7 cellular contexts compared by ENCODE assay signal in the genomic region with DNA sequence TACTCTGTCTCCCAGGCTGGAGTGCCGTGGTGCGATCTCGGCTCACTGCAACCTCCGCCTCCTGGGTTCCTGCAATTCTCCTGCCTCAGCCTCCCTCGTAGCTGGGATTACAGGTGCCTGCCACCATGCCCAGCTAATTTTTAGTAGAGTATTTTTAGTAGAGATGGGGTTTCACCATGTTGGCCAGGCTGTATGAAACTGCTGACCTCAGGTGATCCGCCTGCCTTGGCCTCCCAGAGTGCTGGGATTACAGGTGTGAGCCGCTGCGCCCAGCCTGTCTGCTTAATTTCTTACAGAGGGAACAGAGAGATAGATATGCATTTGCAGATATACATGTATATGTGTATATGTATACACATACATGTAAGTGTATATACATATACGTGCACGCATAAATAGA. TPM values are rescaled to one million over a fixed set of nuclear protein-coding genes. Genes with fewer than 3 reads are reported as not detected.
A peak's percentile ranks its signal among the peaks of the same experiment; 100 is the strongest.
DNase-seq lines count a peak whose midpoint lies in the region; ATAC-seq, FAIRE-seq and TF ChIP-seq lines count a peak whose summit lies in the region.
"Not testable (repeated sequence)": the region's sequence is repeated elsewhere in the genome, so short reads cannot be mapped to it uniquely, and the experiment has no call there.

No MANE protein-coding gene starts in this region.

- peaks cover 20% of the 10 kb centered on the region for H4K20me1 ChIP-seq in KMS-11 (ENCODE audit: insufficient read depth)
- not testable (repeated sequence) for H4K20me1 ChIP-seq in GM12878 (ENCODE audit: control insufficient read depth, insufficient read depth)

- 95% methylated on average over 10 of the region's 10 CpGs for WGBS in GM12878 (ENCODE audit: insufficient coverage, insufficient replicate concordance, low lambda C conversion rate, missing lambda C conversion rate)
- WGBS in psoas muscle, 3 donors, result 51 to 71% (median 56%) methylated on average over 10 of the region's 10 CpGs

- in situ Hi-C loops in GM12878 (cut with MboI), result not testable (repeated sequence)

- H3K36me3 Mint-ChIP-seq in CD4-positive, alpha-beta T cell (ENCODE audit: low read depth), result peaks cover 11% of the 10 kb centered on the region
- H3K36me3 Mint-ChIP-seq in T-cell; activated T-cell treated with anti-CD3 and anti-CD28 coated beads, Interleukin-2, amount 50 U/mL, for 4 hours (ENCODE audit: insufficient read depth); naive thymus-derived CD8-positive, alpha-beta T cell: not testable (repeated sequence)

- not testable (repeated sequence) for H3K9me3 ChIP-seq in CD4-positive, alpha-beta T cell (ENCODE audit: control insufficient read depth, low read length); GM12878 (replicated peaks; ENCODE audit: control insufficient read depth, insufficient read depth, low read length); psoas muscle

- BruUV-seq in GM12878 (replicated peaks; lab: Mats Ljungman, UMichigan), result not testable (repeated sequence)

- RAD21 ChIA-PET in GM12878 (lab: Charles Lee; ENCODE audit: unreplicated experiment), result interaction anchor here (0.7 to 4.6 kb wide), 6 partner anchors 20 to 192 kb away, joined by 3 to 44 read pairs (median 6); a partner anchor contains a TSS

- SMC1A ChIA-PET in GM12878 (lab: Charles Lee; ENCODE audit: uncharacterized antibody, unreplicated experiment), result interaction anchor here (1.0 to 3.5 kb wide), 9 partner anchors 14 to 193 kb away, joined by 3 to 21 read pairs (median 5); no protein-coding TSS in a partner anchor

- H3K4me3 ChIP-seq in KMS-11 (IDR thresholded peaks at IDR 0.05; ENCODE audit: insufficient read depth, low read depth, low read length), result not testable (repeated sequence)
- H3K4me3 ChIP-seq in GM12878 (peak overlapping the region; percentile 82; the same call in 1 of the 2 replicates), psoas muscle (peak overlapping the region; percentile 78)

- DNase-seq in CD4-positive, alpha-beta T cell; T-cell; activated T-cell treated with anti-CD3 and anti-CD28 coated beads, Interleukin-2, amount 50 U/mL, for 4 hours; GM12878 (ENCODE audit: low read depth, low spot score); naive thymus-derived CD8-positive, alpha-beta T cell; psoas muscle: not testable (repeated sequence)

- H3K4me3 Mint-ChIP-seq in CD4-positive, alpha-beta T cell, result peak overlapping the region; percentile 97
- peak overlapping the region in 2 of 3 donors; percentile 19 to 96 for H3K4me3 Mint-ChIP-seq in T-cell
- peak overlapping the region; percentile 98 for H3K4me3 Mint-ChIP-seq in activated T-cell treated with anti-CD3 and anti-CD28 coated beads, Interleukin-2, amount 50 U/mL, for 4 hours
- peak overlapping the region in 7 of 10 donors; percentile 10 to 98 (median 94) for H3K4me3 Mint-ChIP-seq in naive thymus-derived CD8-positive, alpha-beta T cell

- not testable (repeated sequence) for TF ChIP-seq CTCF in CD4-positive, alpha-beta T cell (IDR thresholded peaks at IDR 0.05); KMS-11 (conservative IDR thresholded peaks at IDR 0.05; ENCODE audit: low read depth, low read length); GM12878 (IDR thresholded peaks at IDR 0.05 in 2 of 3, conservative IDR thresholded peaks at IDR 0.05 in 1 of 3; ENCODE audit: control insufficient read depth in 2 of 3, extremely low read depth in 1 of 3, insufficient read depth in 1 of 3, low read depth in 3 of 3, low read length in 3 of 3); psoas muscle (IDR thresholded peaks at IDR 0.05)

- H3K27ac ChIP-seq in CD4-positive, alpha-beta T cell (ENCODE audit: low read depth, low read length); KMS-11; GM12878 (ENCODE audit: control insufficient read depth, insufficient read depth): not testable (repeated sequence)
- H3K27ac ChIP-seq in psoas muscle, result peak overlapping the region; percentile 96

- H3K27ac Mint-ChIP-seq in CD4-positive, alpha-beta T cell, result peak overlapping the region; percentile 34
- not testable (repeated sequence) for H3K27ac Mint-ChIP-seq in T-cell
- H3K27ac Mint-ChIP-seq in naive thymus-derived CD8-positive, alpha-beta T cell, result peak overlapping the region in 2 of 10 donors; percentile 28 to 60

- not testable (repeated sequence) for TF ChIP-seq POLR2A in GM12878 (IDR thresholded peaks at IDR 0.05; ENCODE audit: low read depth, low read length)

- CTCF ChIA-PET in CD4-positive, alpha-beta T cell (lab: Charles Lee), result not testable (repeated sequence)
- CTCF ChIA-PET in T-cell (lab: Charles Lee) (interaction anchor here (0.7 to 2.7 kb wide), 4 partner anchors 32 to 65 kb away, joined by 3 to 13 read pairs (median 8); no protein-coding TSS in a partner anchor), GM12878 (lab: Yijun Ruan, JAX) (interaction anchor here (0.8 to 3.9 kb wide), 5 partner anchors 32 to 195 kb away, joined by 3 to 18 read pairs (median 9); no protein-coding TSS in a partner anchor)

- H3K4me1 ChIP-seq in KMS-11 (ENCODE audit: low read depth, poor library complexity, severe bottlenecking) (peaks cover 40% of the 10 kb centered on the region), GM12878 (ENCODE audit: control insufficient read depth, insufficient read depth, low read length) (peaks cover 11% of the 10 kb centered on the region), psoas muscle (peaks cover 44% of the 10 kb centered on the region)

- POLR2A ChIA-PET in CD4-positive, alpha-beta T cell (lab: Charles Lee), result interaction anchor here (3.9 kb wide), 1 partner anchor 55 kb away, joined by 35 read pairs; a partner anchor contains a TSS
- POLR2A ChIA-PET in T-cell (lab: Charles Lee) (interaction anchor here (0.5 to 0.6 kb wide), 2 partner anchors 11 to 91 kb away, joined by 3 to 5 read pairs; no protein-coding TSS in a partner anchor), GM12878 (lab: Charles Lee) (interaction anchor here (0.5 to 1.7 kb wide), 3 partner anchors 20 to 107 kb away, joined by 3 to 5 read pairs (median 4); no protein-coding TSS in a partner anchor)
- POLR2A ChIA-PET in naive thymus-derived CD8-positive, alpha-beta T cell (lab: Charles Lee), result not testable (repeated sequence)

- ATAC-seq in CD4-positive, alpha-beta T cell (ENCODE audit: poor library complexity); T-cell (replicated peaks in 1 of 4); activated T-cell treated with anti-CD3 and anti-CD28 coated beads, Interleukin-2, amount 50 U/mL, for 4 hours; GM12878; naive thymus-derived CD8-positive, alpha-beta T cell; psoas muscle: not testable (repeated sequence)

- peaks cover 68% of the 10 kb centered on the region for H3K4me1 Mint-ChIP-seq in CD4-positive, alpha-beta T cell (ENCODE audit: low read depth)
- peaks cover 58 to 66% (median 66%) of the 10 kb centered on the region in 3 donors for H3K4me1 Mint-ChIP-seq in T-cell
- H3K4me1 Mint-ChIP-seq in activated T-cell treated with anti-CD3 and anti-CD28 coated beads, Interleukin-2, amount 50 U/mL, for 4 hours (ENCODE audit: low read depth), result peaks cover 54% of the 10 kb centered on the region
- H3K4me1 Mint-ChIP-seq in naive thymus-derived CD8-positive, alpha-beta T cell, result peaks cover 31 to 71% (median 62%) of the 10 kb centered on the region in 4 donors

- intact Hi-C loops in CD4-positive, alpha-beta T cell (cut with DNase I, micrococcal nuclease), result loop anchor here in 1 of 2 experiments (10.0 kb wide), 1 partner anchor 1950 kb away; a partner anchor contains a TSS
- intact Hi-C loops in GM12878 (cut with micrococcal nuclease; ENCODE audit: unreplicated experiment) (loop anchor here (10.0 kb wide), 1 partner anchor 190 kb away; a partner anchor contains a TSS), psoas muscle (cut with DNase I) (loop anchor here in 1 of 2 donors (5.0 kb wide), 1 partner anchor 42 kb away; no protein-coding TSS in a partner anchor)

- not testable (repeated sequence) for H3K9ac ChIP-seq in KMS-11; GM12878 (ENCODE audit: control insufficient read depth, insufficient read depth, low read length)

- H3K36me3 ChIP-seq in KMS-11 (ENCODE audit: insufficient read depth); GM12878 (ENCODE audit: control insufficient read depth in 2 of 2, insufficient read depth in 2 of 2, low read length in 1 of 2); psoas muscle (ENCODE audit: insufficient read depth in 1 of 2, low read depth in 1 of 2): not testable (repeated sequence)

- H3K27me3 Mint-ChIP-seq in CD4-positive, alpha-beta T cell; T-cell; activated T-cell treated with anti-CD3 and anti-CD28 coated beads, Interleukin-2, amount 50 U/mL, for 4 hours (ENCODE audit: low read depth); naive thymus-derived CD8-positive, alpha-beta T cell: not testable (repeated sequence)

- H3K4me2 ChIP-seq in KMS-11 (peak overlapping the region; percentile 87; the same call in 1 of the 2 replicates), GM12878 (ENCODE audit: control insufficient read depth, insufficient read depth) (peak overlapping the region; percentile 97)

- H2AFZ ChIP-seq in KMS-11 (ENCODE audit: low read depth); GM12878 (ENCODE audit: control insufficient read depth, low read depth, low read length): not testable (repeated sequence)

- not testable (repeated sequence) for TF ChIP-seq EP300 in GM12878 (IDR thresholded peaks at IDR 0.05; ENCODE audit: borderline replicate concordance in 1 of 2, control insufficient read depth in 1 of 2, low read depth in 2 of 2, low read length in 2 of 2)

- H3K79me2 ChIP-seq in KMS-11 (ENCODE audit: insufficient read depth, low read depth) (peaks cover 70% of the 10 kb centered on the region), GM12878 (ENCODE audit: control insufficient read depth, insufficient read depth, low read length) (peaks cover 70% of the 10 kb centered on the region)

- not testable (repeated sequence) for FAIRE-seq in GM12878 (lab: Jason Lieb, UNC)

- not testable (repeated sequence) for TF ChIP-seq RAD21 in GM12878 (IDR thresholded peaks at IDR 0.05; ENCODE audit: insufficient read depth, low read depth, low read length)

- not testable (repeated sequence) for H3K27me3 ChIP-seq in CD4-positive, alpha-beta T cell (ENCODE audit: control insufficient read depth, insufficient read depth, low read length); KMS-11 (ENCODE audit: insufficient read depth, low read depth); GM12878 (replicated peaks in 1 of 2; ENCODE audit: control insufficient read depth in 2 of 2, insufficient read depth in 2 of 2, low read length in 1 of 2); psoas muscle (ENCODE audit: insufficient read depth in 3 of 3, low read length in 2 of 3)

- not testable (repeated sequence) for H3K9me3 Mint-ChIP-seq in CD4-positive, alpha-beta T cell; T-cell; activated T-cell treated with anti-CD3 and anti-CD28 coated beads, Interleukin-2, amount 50 U/mL, for 4 hours; naive thymus-derived CD8-positive, alpha-beta T cell

RNA-seq across cellular contexts. Expression of a gene that starts 2.4 kb away (rescaled TPM):
- total RNA-seq in CD4-positive, alpha-beta T cell, result 10 to 100 TPM; 33.8 to 35.5 TPM
- 10 to 100 TPM; 22.0 to 38.7 (median 24.2) TPM for total RNA-seq in T-cell
- 10 to 100 TPM; 59.8 to 63.4 (median 62.2) TPM for total RNA-seq in activated T-cell treated with anti-CD3 and anti-CD28 coated beads, Interleukin-2, amount 50 U/mL, for 4 hours
- 51.9 and 58.3 TPM in 2 replicates for total RNA-seq in GM12878 (2013; cell fraction: nucleolus; rRNA removed)
- total RNA-seq in GM12878 (2014; rRNA removed), result 42.0 and 44.3 TPM in 2 replicates
- 28.1 and 28.7 TPM in 2 replicates for total RNA-seq in GM12878 (2014; rRNA removed; fragmentation: Illumina TruSeq; extraction: Trizol)
- total RNA-seq in GM12878 (2021), result 32.3 and 33.2 TPM in 2 replicates
- polyA plus RNA-seq in GM12878 (2011; ENCODE audit: low read depth), result 11.5 TPM
- polyA plus RNA-seq in GM12878 (2011; rRNA removed), result 14.1 and 21.1 TPM in 2 replicates
- polyA plus RNA-seq in GM12878 (2011; cell fraction: cytosol; rRNA removed), result 22.0 and 26.6 TPM in 2 replicates
- 34.5 and 44.1 TPM in 2 replicates for polyA plus RNA-seq in GM12878 (2011; cell fraction: nucleus; rRNA removed)
- 15.4 and 17.0 TPM in 2 replicates for polyA plus RNA-seq in GM12878 (2012)
- 38.0 and 45.2 TPM in 2 replicates for polyA plus RNA-seq in GM12878 (2014; fragmentation: Illumina TruSeq; extraction: Trizol)
- polyA plus RNA-seq in GM12878 (2014; fragmentation: Nextera tagmentation; extraction: Ambion mirVana), result 10 to 100 TPM; 21.1 to 28.6 TPM
- polyA plus RNA-seq in GM12878 (2014; rRNA removed), result 27.5 and 29.8 TPM in 2 replicates
- 10 to 100 TPM; 43.4 to 46.8 TPM for polyA plus RNA-seq in GM12878 (2016; fragmentation: Nextera tagmentation; extraction: Ambion mirVana)
- polyA minus RNA-seq in GM12878 (2011; rRNA and poly(A)+ RNA removed), result 23.5 and 29.4 TPM in 2 replicates
- polyA minus RNA-seq in GM12878 (2011; cell fraction: cytosol; rRNA and poly(A)+ RNA removed), result 12.0 and 13.6 TPM in 2 replicates
- 30.5 and 40.9 TPM in 2 replicates for polyA minus RNA-seq in GM12878 (2011; cell fraction: nucleus; rRNA and poly(A)+ RNA removed)
- total RNA-seq in naive thymus-derived CD8-positive, alpha-beta T cell, result 10 to 100 TPM; 26.1 to 28.3 TPM
- polyA plus RNA-seq in naive thymus-derived CD8-positive, alpha-beta T cell, result 10 to 100 TPM; 18.7 to 22.2 (median 20.2) TPM
- 10 to 100 TPM; 16.0 to 29.5 (median 17.9) TPM for total RNA-seq in psoas muscle
- polyA plus RNA-seq in psoas muscle, result 10 to 100 TPM in 2 of 3 donors, 1 to 10 TPM in 1; 8.9 to 13.2 (median 10.7) TPM

RNA-seq across cellular contexts. Expression of a gene that starts 54.1 kb away (rescaled TPM):
- total RNA-seq in CD4-positive, alpha-beta T cell, result 10 to 100 TPM; 19.9 to 20.9 TPM
- total RNA-seq in T-cell, result 10 to 100 TPM; 20.0 to 25.7 (median 23.1) TPM
- total RNA-seq in activated T-cell treated with anti-CD3 and anti-CD28 coated beads, Interleukin-2, amount 50 U/mL, for 4 hours, result 10 to 100 TPM; 14.7 to 21.3 (median 17.3) TPM
- total RNA-seq in GM12878 (2013; cell fraction: nucleolus; rRNA removed), result 25.0 and 26.9 TPM in 2 replicates
- 71.8 and 86.6 TPM in 2 replicates for total RNA-seq in GM12878 (2014; rRNA removed)
- 34.7 and 38.2 TPM in 2 replicates for total RNA-seq in GM12878 (2014; rRNA removed; fragmentation: Illumina TruSeq; extraction: Trizol)
- total RNA-seq in GM12878 (2021), result 32.4 and 35.6 TPM in 2 replicates
- 13.1 TPM for polyA plus RNA-seq in GM12878 (2011; ENCODE audit: low read depth)
- 44.5 and 69.0 TPM in 2 replicates for polyA plus RNA-seq in GM12878 (2011; rRNA removed)
- polyA plus RNA-seq in GM12878 (2011; cell fraction: cytosol; rRNA removed), result 16.4 and 19.2 TPM in 2 replicates
- polyA plus RNA-seq in GM12878 (2011; cell fraction: nucleus; rRNA removed), result 17.0 and 19.5 TPM in 2 replicates
- 29.5 and 34.0 TPM in 2 replicates for polyA plus RNA-seq in GM12878 (2012)
- polyA plus RNA-seq in GM12878 (2014; fragmentation: Illumina TruSeq; extraction: Trizol), result 44.2 and 60.1 TPM in 2 replicates
- polyA plus RNA-seq in GM12878 (2014; fragmentation: Nextera tagmentation; extraction: Ambion mirVana), result 10 to 100 TPM; 14.2 to 26.2 TPM
- polyA plus RNA-seq in GM12878 (2014; rRNA removed), result 43.6 and 54.8 TPM in 2 replicates
- polyA plus RNA-seq in GM12878 (2016; fragmentation: Nextera tagmentation; extraction: Ambion mirVana), result 10 to 100 TPM; 50.6 to 52.5 TPM
- 16.2 TPM in 2 replicates for polyA minus RNA-seq in GM12878 (2011; rRNA and poly(A)+ RNA removed)
- polyA minus RNA-seq in GM12878 (2011; cell fraction: cytosol; rRNA and poly(A)+ RNA removed), result 19.2 and 27.1 TPM in 2 replicates
- polyA minus RNA-seq in GM12878 (2011; cell fraction: nucleus; rRNA and poly(A)+ RNA removed), result 18.9 and 33.4 TPM in 2 replicates
- 10 to 100 TPM; 29.0 to 37.4 TPM for total RNA-seq in naive thymus-derived CD8-positive, alpha-beta T cell
- 10 to 100 TPM; 41.6 to 58.8 (median 46.1) TPM for polyA plus RNA-seq in naive thymus-derived CD8-positive, alpha-beta T cell
- 100 to 1,000 TPM; 100 to 143 (median 115) TPM for total RNA-seq in psoas muscle
- 100 to 1,000 TPM in 2 of 3 donors, 10 to 100 TPM in 1; 47.5 to 183 (median 102) TPM for polyA plus RNA-seq in psoas muscle
